Comparison of ENCODE assay signal across 1 cellular context in genomic region chr6:157518399-157519250, GRCh38.
TF ChIP-seq lines count a peak whose summit lies in the region.

No MANE protein-coding gene starts in this region.

TF ChIP-seq in GM23338, 12 proteins besides CTCF, POLR2A, EP300 and RAD21 (continued from another document):
- TF ChIP-seq ZNF462 (CRISPR knock-in tag; IDR thresholded peaks at IDR 0.05) (no peak), STAT1 (IDR thresholded peaks at IDR 0.05; ENCODE audit: unreplicated experiment) (no peak), EZH2phosphoT487 (IDR thresholded peaks at IDR 0.05; ENCODE audit: unreplicated experiment) (no peak), CREB1 (CRISPR knock-in tag; IDR thresholded peaks at IDR 0.05; ENCODE audit: low read depth) (no peak)
